In genomic region chr9:122265265-122265900, GRCh38 we compare ENCODE assay signal across 8 cellular contexts. TPM values are rescaled to one million over a fixed set of nuclear protein-coding genes. Genes with fewer than 3 reads are reported as not detected.
DNase-seq lines count a peak whose midpoint lies in the region; ATAC-seq and TF ChIP-seq lines count a peak whose summit lies in the region.

No MANE protein-coding gene starts in this region.

- TF ChIP-seq CTCF in LNCaP clone FGC (IDR thresholded peaks at IDR 0.05; ENCODE audit: control insufficient read depth, extremely low read depth, insufficient read depth) (peak; percentile 27; the same call in 1 of the 2 replicates), foreskin keratinocyte (conservative IDR thresholded peaks at IDR 0.05) (peak; percentile 13), osteocyte (IDR thresholded peaks at IDR 0.05) (peak; percentile 30)

- POLR2A ChIA-PET in activated CD4-positive, alpha-beta T cell treated with anti-CD3 and anti-CD28 coated beads for 36 hours (lab: Charles Lee) = interaction anchor here (1.2 kb wide), 1 partner anchor 640 kb away, joined by 3 read pairs; the partner anchor contains the start of gene RC3H2

- ATAC-seq in activated CD4-positive, alpha-beta T cell treated with anti-CD3 and anti-CD28 coated beads for 36 hours = peak; percentile 53
- ATAC-seq in foreskin keratinocyte = peak; percentile 4

- H3K9me3 ChIP-seq in HAP-1 = no peaks in the 10 kb centered on the region

- H3K27ac ChIP-seq in foreskin keratinocyte = peak overlapping the region; percentile 88

- H3K4me1 Mint-ChIP-seq in activated CD4-positive, alpha-beta T cell treated with anti-CD3 and anti-CD28 coated beads for 36 hours = peaks cover 45% of the 10 kb centered on the region
- H3K4me1 Mint-ChIP-seq in osteocyte (ENCODE audit: unreplicated experiment) = peaks cover 39% of the 10 kb centered on the region

- H3K4me3 ChIP-seq in HAP-1 (peak overlapping the region; percentile 77), LNCaP clone FGC (ENCODE audit: low read depth, low read length) (peak overlapping the region; percentile 87)

- CTCF ChIA-PET in activated CD4-positive, alpha-beta T cell treated with anti-CD3 and anti-CD28 coated beads for 36 hours (lab: Charles Lee) = interaction anchor here (0.7 to 1.6 kb wide), 6 partner anchors 37 to 722 kb away, joined by 3 to 9 read pairs (median 4); partner anchors contain the start of gene LHX6

- H3K4me1 ChIP-seq in HAP-1 (peaks cover 22% of the 10 kb centered on the region), foreskin keratinocyte (peaks cover 15% of the 10 kb centered on the region)

- in situ Hi-C loops in HAP-1 (cut with MboI; ENCODE audit: low sequenced_read_pairs) = no loop called here

- H3K36me3 ChIP-seq in HAP-1 (replicated peaks) = peaks cover 27% of the 10 kb centered on the region

- H3K9me3 Mint-ChIP-seq in activated CD4-positive, alpha-beta T cell treated with anti-CD3 and anti-CD28 coated beads for 36 hours (ENCODE audit: low read depth) = no peaks in the 10 kb centered on the region
- H3K9me3 Mint-ChIP-seq in osteocyte (ENCODE audit: unreplicated experiment) = no peaks in the 10 kb centered on the region

- peak overlapping the region; percentile 99 for H3K27ac Mint-ChIP-seq in activated CD4-positive, alpha-beta T cell treated with anti-CD3 and anti-CD28 coated beads for 36 hours
- peak overlapping the region; percentile 99 for H3K27ac Mint-ChIP-seq in osteocyte (ENCODE audit: unreplicated experiment)

- no peaks in the 10 kb centered on the region for H3K27me3 Mint-ChIP-seq in activated CD4-positive, alpha-beta T cell treated with anti-CD3 and anti-CD28 coated beads for 36 hours
- H3K27me3 Mint-ChIP-seq in osteocyte (ENCODE audit: unreplicated experiment) = no peaks in the 10 kb centered on the region

- intact Hi-C loops in activated CD4-positive, alpha-beta T cell treated with anti-CD3 and anti-CD28 coated beads for 36 hours (cut with DNase I, micrococcal nuclease) = loop anchor here in 1 of 2 experiments (2.0 to 10.0 kb wide), 3 partner anchors 639 to 959 kb away; partner anchors contain the start of genes RABGAP1 and RC3H2

- no peak for DNase-seq in activated CD4-positive, alpha-beta T cell treated with anti-CD3 and anti-CD28 coated beads for 36 hours
- no peak for DNase-seq in activated CD4-positive, alpha-beta T cell treated with anti-CD3 and anti-CD28 coated beads for 48 hours
- DNase-seq in HAP-1 (ENCODE audit: low spot score in 2 of 2) (peak in 1 of 2 experiments; percentile 50), LNCaP clone FGC (ENCODE audit: low read depth) (peak; percentile 37), foreskin keratinocyte (peak in 1 of 2 donors; percentile 23), osteocyte (ENCODE audit: extremely low spot score, unreplicated experiment) (no peak), SK-N-DZ (ENCODE audit: low spot score) (no peak)
- peak; percentile 8 for DNase-seq in activated CD4-positive, alpha-beta T cell treated with anti-CD3 and anti-CD28 coated beads, Interleukin-2, amount 50 U/mL, for 1 hour

- peaks cover 27% of the 10 kb centered on the region for H3K36me3 Mint-ChIP-seq in activated CD4-positive, alpha-beta T cell treated with anti-CD3 and anti-CD28 coated beads for 36 hours (ENCODE audit: low read depth)
- H3K36me3 Mint-ChIP-seq in osteocyte (ENCODE audit: unreplicated experiment) = peaks cover 9% of the 10 kb centered on the region

- no peaks in the 10 kb centered on the region for H3K27me3 ChIP-seq in HAP-1 (ENCODE audit: low read depth)
- no peaks in the 10 kb centered on the region for H3K27me3 ChIP-seq in foreskin keratinocyte

- H3K4me3 Mint-ChIP-seq in activated CD4-positive, alpha-beta T cell treated with anti-CD3 and anti-CD28 coated beads for 36 hours = peak overlapping the region; percentile 98
- peak overlapping the region; percentile 96 for H3K4me3 Mint-ChIP-seq in osteocyte (ENCODE audit: unreplicated experiment)

RNA-seq across cellular contexts. Expression of gene MRRF, which starts 0.7 kb away (rescaled TPM):
- total RNA-seq in activated CD4-positive, alpha-beta T cell treated with anti-CD3 and anti-CD28 coated beads for 36 hours = 10 to 100 TPM; 57.3 to 61.5 TPM
- total RNA-seq in foreskin keratinocyte (47.0 and 47.4 TPM in 2 replicates), osteocyte (26.0 and 26.6 TPM in 2 replicates)
- 39.2 and 45.4 TPM in 2 replicates for polyA plus RNA-seq in foreskin keratinocyte
- polyA plus RNA-seq in SK-N-DZ (2014; cell fraction: cytosol; rRNA removed) = 53.6 and 62.6 TPM in 2 replicates
- 93.9 and 107 TPM in 2 replicates for polyA plus RNA-seq in SK-N-DZ (2014; cell fraction: nucleus; rRNA removed)

RNA-seq across cellular contexts. Expression of gene RBM18, which starts 0.7 kb away (rescaled TPM):
- 10 to 100 TPM; 22.3 to 28.6 TPM for total RNA-seq in activated CD4-positive, alpha-beta T cell treated with anti-CD3 and anti-CD28 coated beads for 36 hours
- total RNA-seq in foreskin keratinocyte = 15.3 and 18.5 TPM in 2 replicates
- polyA plus RNA-seq in foreskin keratinocyte = 17.6 and 18.1 TPM in 2 replicates
- total RNA-seq in osteocyte = 23.2 and 24.2 TPM in 2 replicates
- 14.4 and 15.4 TPM in 2 replicates for polyA plus RNA-seq in SK-N-DZ (2014; cell fraction: cytosol; rRNA removed)
- 15.1 and 25.7 TPM in 2 replicates for polyA plus RNA-seq in SK-N-DZ (2014; cell fraction: nucleus; rRNA removed)

RNA-seq across cellular contexts. Expression of gene LHX6, which starts 36.6 kb away (rescaled TPM):
- total RNA-seq in activated CD4-positive, alpha-beta T cell treated with anti-CD3 and anti-CD28 coated beads for 36 hours = under 1 TPM in 1 of 2 experiments, not detected in 1; 0.11 TPM
- total RNA-seq in foreskin keratinocyte = 0.11 and 0.44 TPM in 2 replicates
- polyA plus RNA-seq in foreskin keratinocyte = 0.11 and 0.17 TPM in 2 replicates
- not detected in 2 replicates for total RNA-seq in osteocyte
- 6.0 and 7.8 TPM in 2 replicates for polyA plus RNA-seq in SK-N-DZ (2014; cell fraction: cytosol; rRNA removed)
- 5.3 and 7.8 TPM in 2 replicates for polyA plus RNA-seq in SK-N-DZ (2014; cell fraction: nucleus; rRNA removed)

Comparison
In these comparisons a context has a peak if more than half of its experiments do, and no peak if none do; other contexts are left out.
1. DNase-seq: peak in LNCaP clone FGC (single experiment) and activated CD4-positive, alpha-beta T cell treated with anti-CD3 and anti-CD28 coated beads, Interleukin-2, amount 50 U/mL, for 1 hour (single experiment); none in activated CD4-positive, alpha-beta T cell treated with anti-CD3 and anti-CD28 coated beads for 36 hours (single experiment), activated CD4-positive, alpha-beta T cell treated with anti-CD3 and anti-CD28 coated beads for 48 hours (single experiment), osteocyte (single experiment) and SK-N-DZ (single experiment).
2. Peak in every context shown above with its lines, with median percentiles within 50 percentile points of each other: CTCF ChIP-seq.